ENCODE assay signal across 17 cellular contexts in genomic region chr1:211198111-211198510, GRCh38.
DNase-seq lines count a peak whose midpoint lies in the region; ATAC-seq and TF ChIP-seq lines count a peak whose summit lies in the region.
"Had no signal": no experiment of that assay in that cellular context is flagged by ENCODE, and none has a peak within 500 bp of the region (broad histone marks: within the 10 kb centered on the region; RNA-seq: fewer than 3 reads in every experiment).

No MANE protein-coding gene starts in this region.

- H3F3A ChIP-seq in GM23338 (replicated peaks; ENCODE audit: low read depth): no peaks in the 10 kb centered on the region

- H3K27ac ChIP-seq in RWPE2 (ENCODE audit: poor library complexity, severe bottlenecking) (no peak overlapping the region), lung (ENCODE audit: low read depth in 1 of 2, low read length in 1 of 2) (no peak overlapping the region), GM23338 (ENCODE audit: low read depth) (no peak overlapping the region), stomach (no peak overlapping the region)
- H3K27ac ChIP-seq: HL-60 had no signal

- H4K20me1 ChIP-seq in GM23338 (replicated peaks; ENCODE audit: insufficient read depth): no peaks in the 10 kb centered on the region

- no peak overlapping the region for H3K4me2 ChIP-seq in GM23338

- no peaks in the 10 kb centered on the region for H3K27me3 ChIP-seq in RWPE2 (ENCODE audit: insufficient read depth, poor library complexity, severe bottlenecking)
- no peaks in the 10 kb centered on the region for H3K27me3 ChIP-seq in lung (ENCODE audit: control insufficient read depth, insufficient read depth)
- H3K27me3 ChIP-seq in GM23338 (ENCODE audit: insufficient read depth): no peaks in the 10 kb centered on the region
- peaks cover 0 to 3% (median 0%) of the 10 kb centered on the region in 3 donors for H3K27me3 ChIP-seq in stomach

- ATAC-seq in RWPE2 (ENCODE audit: low read depth) (peak; percentile 58; the same call in 2 of the 3 replicates), lung (ENCODE audit: insufficient read depth, low FRiP score) (peak; percentile 34), HG02840 (IDR thresholded peaks at IDR 0.05; ENCODE audit: low FRiP score, unreplicated experiment) (no peak), GM23338 (no peak), HG03039 (IDR thresholded peaks at IDR 0.05; ENCODE audit: unreplicated experiment) (no peak)
- ATAC-seq: left ventricle myocardium superior; naive thymus-derived CD8-positive, alpha-beta T cell had no signal

- H3K79me2 ChIP-seq in GM23338 (replicated peaks; ENCODE audit: insufficient read depth): no peaks in the 10 kb centered on the region

- H3K4me3 ChIP-seq in RWPE2 (ENCODE audit: severe bottlenecking): no peak overlapping the region
- H3K4me3 ChIP-seq in epithelial cell of esophagus (ENCODE audit: low read length): no peak overlapping the region
- H3K4me3 ChIP-seq in lung: no peak overlapping the region
- H3K4me3 ChIP-seq in GM23338: no peak overlapping the region
- no peak overlapping the region for H3K4me3 ChIP-seq in stomach

- DNase-seq in EL (peak; percentile 62), RWPE2 (ENCODE audit: low spot score) (no peak), epithelial cell of esophagus (ENCODE audit: low read depth) (peak; percentile 66), lung (ENCODE audit: low spot score) (no peak), GM23338 (ENCODE audit: low spot score) (no peak), stomach (no peak)
- DNase-seq: activated CD4-positive, alpha-beta memory T cell treated with anti-CD3 and anti-CD28 coated beads for 36 hours; cortex of kidney; left ventricle myocardium superior; naive thymus-derived CD8-positive, alpha-beta T cell; NCI-H1694 treated with DMSO at 0.1 percent for 48 hours; NCI-H524 had no signal

- 62 to 78% methylated on average over 4 of the region's 4 CpGs for WGBS in lung, 2 donors
- WGBS in stomach, 5 donors: 46 to 58% (median 50%) methylated on average over 4 of the region's 4 CpGs

- H3K4me1 Mint-ChIP-seq in GM23338: no peaks in the 10 kb centered on the region
- H3K4me1 Mint-ChIP-seq: naive thymus-derived CD8-positive, alpha-beta T cell had no signal

- no peak overlapping the region for H3K4me3 Mint-ChIP-seq in GM23338
- H3K4me3 Mint-ChIP-seq: activated CD4-positive, alpha-beta memory T cell treated with anti-CD3 and anti-CD28 coated beads for 36 hours; activated T-helper 1 cell treated with anti-CD3 and anti-CD28 coated beads, Interleukin-12 subunit alpha, Interleukin-12 subunit beta, Interleukin-2, Interleukin-4 antibody, amounts not matched to agents 30 ng/mL and 10 ng/mL and 1 ng/mL, durations not matched to agents 14 hours and 24 hours and 36 hours; naive thymus-derived CD8-positive, alpha-beta T cell had no signal

- peaks cover 15% of the 10 kb centered on the region for H3K9me3 Mint-ChIP-seq in GM23338
- H3K9me3 Mint-ChIP-seq: activated T-helper 1 cell treated with anti-CD3 and anti-CD28 coated beads, Interleukin-12 subunit alpha, Interleukin-12 subunit beta, Interleukin-2, Interleukin-4 antibody, amounts not matched to agents 30 ng/mL and 10 ng/mL and 1 ng/mL, durations not matched to agents 14 hours and 24 hours and 36 hours had no signal

- H3K27ac Mint-ChIP-seq in GM23338: no peak overlapping the region
- H3K27ac Mint-ChIP-seq: activated CD4-positive, alpha-beta memory T cell treated with anti-CD3 and anti-CD28 coated beads for 36 hours; activated T-helper 1 cell treated with anti-CD3 and anti-CD28 coated beads, Interleukin-12 subunit alpha, Interleukin-12 subunit beta, Interleukin-2, Interleukin-4 antibody, amounts not matched to agents 30 ng/mL and 10 ng/mL and 1 ng/mL, durations not matched to agents 14 hours and 24 hours and 36 hours; naive thymus-derived CD8-positive, alpha-beta T cell; progenitor cell of endocrine pancreas had no signal

- TF ChIP-seq POLR2A in stomach (IDR thresholded peaks at IDR 0.05): no peak

- H3K9me3 ChIP-seq in RWPE2 (ENCODE audit: severe bottlenecking) (no peaks in the 10 kb centered on the region), lung (ENCODE audit: control insufficient read depth in 2 of 2, insufficient read depth in 1 of 2, low read length in 1 of 2) (no peaks in the 10 kb centered on the region), stomach (peaks cover 0 to 7% (median 0%) of the 10 kb centered on the region in 4 donors)

- no peaks in the 10 kb centered on the region for H3K36me3 ChIP-seq in RWPE2 (ENCODE audit: low read depth)
- no peaks in the 10 kb centered on the region for H3K36me3 ChIP-seq in lung (ENCODE audit: control insufficient read depth in 2 of 2, insufficient read depth in 2 of 2, low read length in 2 of 2)
- H3K36me3 ChIP-seq in GM23338 (ENCODE audit: insufficient read depth): no peaks in the 10 kb centered on the region
- H3K36me3 ChIP-seq in stomach: no peaks in the 10 kb centered on the region

- no peak overlapping the region for H2AFZ ChIP-seq in GM23338

- H3K36me3 Mint-ChIP-seq in GM23338 (ENCODE audit: low read depth): peaks cover 9% of the 10 kb centered on the region; the same call in 2 of the 3 replicates
- H3K36me3 Mint-ChIP-seq: activated CD4-positive, alpha-beta memory T cell treated with anti-CD3 and anti-CD28 coated beads for 36 hours had no signal

- no peaks in the 10 kb centered on the region for H3K9me2 ChIP-seq in GM23338 (ENCODE audit: insufficient read depth)

- TF ChIP-seq EP300 in stomach (IDR thresholded peaks at IDR 0.05): no peak

- no peak for TF ChIP-seq CTCF in RWPE2 (IDR thresholded peaks at IDR 0.05; ENCODE audit: poor library complexity, severe bottlenecking)
- no peak for TF ChIP-seq CTCF in epithelial cell of esophagus (IDR thresholded peaks at IDR 0.05; ENCODE audit: insufficient read depth, low read depth, low read length, missing control alignments)
- TF ChIP-seq CTCF in lung (IDR thresholded peaks at IDR 0.05; ENCODE audit: control extremely low read depth, extremely low read depth): no peak
- TF ChIP-seq CTCF in GM23338 (conservative IDR thresholded peaks at IDR 0.05; ENCODE audit: low read depth in 2 of 2): no peak
- no peak for TF ChIP-seq CTCF in stomach (IDR thresholded peaks at IDR 0.05)

- intact Hi-C loops in stomach (cut with DNase I; ENCODE audit: low total_unique reads): no loop called here

- H3K27me3 Mint-ChIP-seq in GM23338 (ENCODE audit: insufficient read depth, low read depth, poor library complexity): peaks cover 2% of the 10 kb centered on the region
- H3K27me3 Mint-ChIP-seq: activated CD4-positive, alpha-beta memory T cell treated with anti-CD3 and anti-CD28 coated beads for 36 hours; progenitor cell of endocrine pancreas had no signal

- no peaks in the 10 kb centered on the region for H3K4me1 ChIP-seq in RWPE2 (ENCODE audit: insufficient read depth, poor library complexity, severe bottlenecking)
- no peaks in the 10 kb centered on the region for H3K4me1 ChIP-seq in lung (ENCODE audit: control insufficient read depth in 2 of 2, insufficient read depth in 2 of 2, low read length in 2 of 2)
- no peaks in the 10 kb centered on the region for H3K4me1 ChIP-seq in GM23338 (ENCODE audit: insufficient read depth)
- H3K4me1 ChIP-seq in stomach: no peaks in the 10 kb centered on the region

Comparison
In these comparisons a context has a peak if more than half of its experiments do, and no peak if none do; other contexts are left out.
1. DNase-seq: peak in EL (single experiment) and epithelial cell of esophagus (single experiment); none in RWPE2 (single experiment), lung (single experiment), GM23338 (single experiment) and stomach (single experiment).
2. ATAC-seq: peak in RWPE2 (single experiment) and lung (single experiment); none in HG02840 (single experiment), GM23338 (single experiment) and HG03039 (single experiment).